Comparison of ENCODE assay signal across 14 cellular contexts in the genomic region with DNA sequence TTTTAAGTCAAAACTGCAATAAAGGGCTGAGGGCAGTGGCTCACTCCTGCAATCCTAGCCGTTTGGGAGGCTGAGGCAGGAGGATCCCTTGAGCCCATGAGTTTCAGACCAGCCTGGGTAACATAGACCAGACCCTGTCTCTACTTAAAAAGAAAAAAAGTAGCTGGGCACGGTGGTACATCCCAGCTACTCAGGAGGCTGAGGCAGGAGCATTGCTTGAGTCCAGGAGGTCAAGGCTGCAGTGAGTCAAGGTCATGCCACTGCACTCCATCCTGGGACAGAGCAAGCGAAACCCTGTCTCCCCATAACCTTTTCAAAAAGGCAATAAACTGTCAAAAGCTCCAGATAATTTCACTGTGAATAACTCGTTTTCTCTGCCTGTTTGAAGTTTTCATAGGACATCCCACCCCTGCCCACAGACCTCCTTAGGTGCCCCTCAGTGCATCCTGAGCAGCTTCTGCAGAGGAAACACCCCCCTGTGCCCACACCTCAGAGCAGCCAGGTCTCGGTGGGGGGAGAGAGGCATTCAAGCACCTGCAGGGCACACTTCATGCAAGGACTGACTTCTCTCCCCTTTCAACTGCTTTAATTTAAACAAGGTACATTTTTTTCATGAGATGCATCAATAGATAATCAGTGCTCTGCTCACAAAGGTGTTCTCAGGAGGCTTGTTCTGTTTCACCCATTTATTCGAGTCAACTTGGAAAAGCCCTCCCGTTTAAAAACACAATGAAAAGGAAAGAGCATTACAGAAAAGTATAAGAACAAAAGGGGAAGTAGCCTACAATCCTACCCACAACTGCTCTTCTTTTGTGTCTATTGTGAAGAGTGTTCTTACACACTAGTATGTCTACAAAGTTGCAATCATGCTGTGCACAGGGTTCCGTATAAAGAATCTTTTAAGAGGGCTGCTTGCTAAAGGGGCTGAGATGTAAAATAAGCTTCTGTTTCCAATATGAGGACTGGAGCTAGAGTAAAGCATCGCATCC.
A peak's percentile ranks its signal among the peaks of the same experiment; 100 is the strongest.
DNase-seq lines count a peak whose midpoint lies in the region; ATAC-seq, FAIRE-seq and TF ChIP-seq lines count a peak whose summit lies in the region.
"Had no signal": no experiment of that assay in that cellular context is flagged by ENCODE, and none has a peak within 500 bp of the region (broad histone marks: within the 10 kb centered on the region; RNA-seq: fewer than 3 reads in every experiment).

No MANE protein-coding gene starts in this region.

- H3K36me3 ChIP-seq in PC-3 (ENCODE audit: low read depth, low read length), result peaks cover 26% of the 10 kb centered on the region; the same call in 1 of the 2 replicates

- peak overlapping the region; percentile 34 for H3K4me3 Mint-ChIP-seq in memory B cell

- H3K4me2 ChIP-seq in PC-3 (ENCODE audit: low read length), result no peak overlapping the region
- H3K4me2 ChIP-seq: PC-9 had no signal

- no peaks in the 10 kb centered on the region for H4K20me1 ChIP-seq in PC-3 (ENCODE audit: low read length)

- H3K27ac ChIP-seq in PC-3 (ENCODE audit: low read length), result no peak overlapping the region
- H3K27ac ChIP-seq: heart left ventricle, left ventricle myocardium inferior, PC-9, upper lobe of right lung had no signal

- no peaks in the 10 kb centered on the region for H3K4me1 ChIP-seq in PC-3 (ENCODE audit: insufficient read depth, low read length)
- H3K4me1 ChIP-seq: heart left ventricle, left ventricle myocardium inferior, upper lobe of right lung had no signal

- TF ChIP-seq POLR2A in H54 (IDR thresholded peaks at IDR 0.05; ENCODE audit: low read depth, low read length), result no peak

- H3K9me3 Mint-ChIP-seq in memory B cell, result no peaks in the 10 kb centered on the region

- FAIRE-seq in H54 (lab: Jason Lieb, UNC), result no peak
- FAIRE-seq: K562 had no signal

- POLR2A ChIA-PET in PC-3 (lab: Charles Lee; ENCODE audit: unreplicated experiment), result no interaction called here

- H2AFZ ChIP-seq in PC-3 (ENCODE audit: low read length), result no peak overlapping the region
- H2AFZ ChIP-seq: PC-9 had no signal

- H3K27ac Mint-ChIP-seq in memory B cell, result peak overlapping the region; percentile 68

- H3K9me3 ChIP-seq in PC-3 (ENCODE audit: low read length), result no peaks in the 10 kb centered on the region
- H3K9me3 ChIP-seq: heart left ventricle, left ventricle myocardium inferior, upper lobe of right lung had no signal

- no peaks in the 10 kb centered on the region for H3K79me2 ChIP-seq in PC-3 (ENCODE audit: low read length)

- intact Hi-C loops in PC-3 (cut with micrococcal nuclease), result loop anchor here (5.0 kb wide), 1 partner anchor 218 kb away; no protein-coding TSS in a partner anchor

- H3K4me3 ChIP-seq in PC-3 (ENCODE audit: low read length) (no peak overlapping the region), foreskin fibroblast (ENCODE audit: low read depth in 1 of 2, low read length in 2 of 2) (no peak overlapping the region)
- H3K4me3 ChIP-seq: heart left ventricle, K562, left ventricle myocardium inferior, PC-9, upper lobe of right lung had no signal

- peak; percentile 4 for DNase-seq in NOMO-1 treated with DMSO at 0.1 percent for 48 hours (lab: John Stamatoyannopoulos, UW; ENCODE audit: unreplicated experiment)
- no peak for DNase-seq in NOMO-1 (lab: John Stamatoyannopoulos, UW; ENCODE audit: unreplicated experiment in 2 of 2)
- no peak for DNase-seq in PC-3
- no peak for DNase-seq in memory B cell (ENCODE audit: low spot score in 2 of 2)
- DNase-seq in H54 (ENCODE audit: insufficient read length, low spot score), result no peak
- DNase-seq in foreskin fibroblast, result no peak
- DNase-seq: 8988T, heart left ventricle, left ventricle myocardium inferior, PC-9, upper lobe of right lung had no signal

- no peak overlapping the region for H3K9ac ChIP-seq in PC-3 (ENCODE audit: low read length)

- CTCF ChIA-PET in PC-3 (lab: Charles Lee), result interaction anchor here (0.6 kb wide), 1 partner anchor 280 kb away, joined by 3 read pairs; no protein-coding TSS in a partner anchor

- peaks cover 23% of the 10 kb centered on the region for H3K36me3 Mint-ChIP-seq in memory B cell

- no peak for TF ChIP-seq CTCF in PC-3 (conservative IDR thresholded peaks at IDR 0.05; ENCODE audit: low read depth, low read length)
- no peak for TF ChIP-seq CTCF in foreskin fibroblast (IDR thresholded peaks at IDR 0.05; ENCODE audit: low read depth, low read length)

- H3K27me3 Mint-ChIP-seq in memory B cell, result no peaks in the 10 kb centered on the region

- no peaks in the 10 kb centered on the region for H3K9me2 ChIP-seq in PC-3 (replicated peaks; ENCODE audit: low read length)

- no peaks in the 10 kb centered on the region for H3F3A ChIP-seq in PC-3 (ENCODE audit: low read length, unreplicated experiment)

- H3K4me1 Mint-ChIP-seq in memory B cell, result peaks cover 7% of the 10 kb centered on the region

- no TSS peak for BruUV-seq in PC-3 (replicated peaks; lab: Mats Ljungman, UMichigan)

- ATAC-seq in HG02678 (IDR thresholded peaks at IDR 0.05; ENCODE audit: unreplicated experiment) (peak; percentile 50), PC-3 (peak; percentile 27; the same call in 1 of the 2 replicates), memory B cell (ENCODE audit: low read depth) (peak; percentile 59), HG03521 (IDR thresholded peaks at IDR 0.05; ENCODE audit: unreplicated experiment) (no peak)
- ATAC-seq: heart left ventricle, K562, upper lobe of right lung had no signal

- H3K27me3 ChIP-seq in PC-3 (ENCODE audit: low read length), result no peaks in the 10 kb centered on the region
- H3K27me3 ChIP-seq: heart left ventricle, upper lobe of right lung had no signal
